Comparison of ENCODE assay signal across 1 cellular context in genomic region chr16:23148513-23149266, GRCh38.
A peak's percentile ranks its signal among the peaks of the same experiment; 100 is the strongest.
TF ChIP-seq lines count a peak whose summit lies in the region.

No MANE protein-coding gene starts in this region.

TF ChIP-seq in HepG2, 621 proteins besides CTCF, POLR2A, EP300 and RAD21 (continued from another document and continues in another):
- TF ChIP-seq FOXC1 (CRISPR knock-in tag; IDR thresholded peaks at IDR 0.05; ENCODE audit: borderline replicate concordance): no peak; the same call in none of the 2 replicates
- TF ChIP-seq DPF2 (CRISPR knock-in tag; IDR thresholded peaks at IDR 0.05; ENCODE audit: borderline replicate concordance, low read depth): 0 out of 2 replicates have a peak, but pooled peaks have one; percentile 47
- TF ChIP-seq ZNF589 (CRISPR knock-in tag; conservative IDR thresholded peaks at IDR 0.05): peak; percentile 79
- TF ChIP-seq NFYC (CRISPR knock-in tag; IDR thresholded peaks at IDR 0.05): no peak; the same call in 1 of the 2 replicates
- TF ChIP-seq, protein P1, sequence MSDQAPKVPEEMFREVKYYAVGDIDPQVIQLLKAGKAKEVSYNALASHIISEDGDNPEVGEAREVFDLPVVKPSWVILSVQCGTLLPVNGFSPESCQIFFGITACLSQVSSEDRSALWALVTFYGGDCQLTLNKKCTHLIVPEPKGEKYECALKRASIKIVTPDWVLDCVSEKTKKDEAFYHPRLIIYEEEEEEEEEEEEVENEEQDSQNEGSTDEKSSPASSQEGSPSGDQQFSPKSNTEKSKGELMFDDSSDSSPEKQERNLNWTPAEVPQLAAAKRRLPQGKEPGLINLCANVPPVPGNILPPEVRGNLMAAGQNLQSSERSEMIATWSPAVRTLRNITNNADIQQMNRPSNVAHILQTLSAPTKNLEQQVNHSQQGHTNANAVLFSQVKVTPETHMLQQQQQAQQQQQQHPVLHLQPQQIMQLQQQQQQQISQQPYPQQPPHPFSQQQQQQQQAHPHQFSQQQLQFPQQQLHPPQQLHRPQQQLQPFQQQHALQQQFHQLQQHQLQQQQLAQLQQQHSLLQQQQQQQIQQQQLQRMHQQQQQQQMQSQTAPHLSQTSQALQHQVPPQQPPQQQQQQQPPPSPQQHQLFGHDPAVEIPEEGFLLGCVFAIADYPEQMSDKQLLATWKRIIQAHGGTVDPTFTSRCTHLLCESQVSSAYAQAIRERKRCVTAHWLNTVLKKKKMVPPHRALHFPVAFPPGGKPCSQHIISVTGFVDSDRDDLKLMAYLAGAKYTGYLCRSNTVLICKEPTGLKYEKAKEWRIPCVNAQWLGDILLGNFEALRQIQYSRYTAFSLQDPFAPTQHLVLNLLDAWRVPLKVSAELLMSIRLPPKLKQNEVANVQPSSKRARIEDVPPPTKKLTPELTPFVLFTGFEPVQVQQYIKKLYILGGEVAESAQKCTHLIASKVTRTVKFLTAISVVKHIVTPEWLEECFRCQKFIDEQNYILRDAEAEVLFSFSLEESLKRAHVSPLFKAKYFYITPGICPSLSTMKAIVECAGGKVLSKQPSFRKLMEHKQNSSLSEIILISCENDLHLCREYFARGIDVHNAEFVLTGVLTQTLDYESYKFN (CRISPR knock-in tag; conservative IDR thresholded peaks at IDR 0.05): peak; percentile 47
- TF ChIP-seq HDAC1 (CRISPR knock-in tag; IDR thresholded peaks at IDR 0.05): peak; percentile 87
- TF ChIP-seq ZBTB44 (CRISPR knock-in tag; IDR thresholded peaks at IDR 0.05): no peak
- TF ChIP-seq MEIS2 (CRISPR knock-in tag; IDR thresholded peaks at IDR 0.05): peak; percentile 84; the same call in 1 of the 2 replicates
- TF ChIP-seq POLR2AphosphoS5 (IDR thresholded peaks at IDR 0.05; ENCODE audit: low read depth, low read length): 0 out of 2 replicates have a peak, but pooled peaks have one; percentile 17
- 0 out of 2 replicates have a peak, but pooled peaks have one; percentile 26 for TF ChIP-seq SNAPC2 (CRISPR knock-in tag; IDR thresholded peaks at IDR 0.05)
- no peak for TF ChIP-seq ZNF614 (CRISPR knock-in tag; IDR thresholded peaks at IDR 0.05; ENCODE audit: borderline replicate concordance)
- peak; percentile 70; the same call in 1 of the 2 replicates for TF ChIP-seq CHCHD3 (CRISPR knock-in tag; IDR thresholded peaks at IDR 0.05)
- peak; percentile 67; the same call in 1 of the 2 replicates for TF ChIP-seq ATF5 (CRISPR knock-in tag; IDR thresholded peaks at IDR 0.05; ENCODE audit: low read depth)
- TF ChIP-seq ZNF563 (CRISPR knock-in tag; IDR thresholded peaks at IDR 0.05): peak; percentile 60; the same call in 1 of the 2 replicates
- TF ChIP-seq MAFK (conservative IDR thresholded peaks at IDR 0.05 in 1 of 2, IDR thresholded peaks at IDR 0.05 in 1 of 2; ENCODE audit: low read length in 2 of 2): no peak
- TF ChIP-seq, protein P2, sequence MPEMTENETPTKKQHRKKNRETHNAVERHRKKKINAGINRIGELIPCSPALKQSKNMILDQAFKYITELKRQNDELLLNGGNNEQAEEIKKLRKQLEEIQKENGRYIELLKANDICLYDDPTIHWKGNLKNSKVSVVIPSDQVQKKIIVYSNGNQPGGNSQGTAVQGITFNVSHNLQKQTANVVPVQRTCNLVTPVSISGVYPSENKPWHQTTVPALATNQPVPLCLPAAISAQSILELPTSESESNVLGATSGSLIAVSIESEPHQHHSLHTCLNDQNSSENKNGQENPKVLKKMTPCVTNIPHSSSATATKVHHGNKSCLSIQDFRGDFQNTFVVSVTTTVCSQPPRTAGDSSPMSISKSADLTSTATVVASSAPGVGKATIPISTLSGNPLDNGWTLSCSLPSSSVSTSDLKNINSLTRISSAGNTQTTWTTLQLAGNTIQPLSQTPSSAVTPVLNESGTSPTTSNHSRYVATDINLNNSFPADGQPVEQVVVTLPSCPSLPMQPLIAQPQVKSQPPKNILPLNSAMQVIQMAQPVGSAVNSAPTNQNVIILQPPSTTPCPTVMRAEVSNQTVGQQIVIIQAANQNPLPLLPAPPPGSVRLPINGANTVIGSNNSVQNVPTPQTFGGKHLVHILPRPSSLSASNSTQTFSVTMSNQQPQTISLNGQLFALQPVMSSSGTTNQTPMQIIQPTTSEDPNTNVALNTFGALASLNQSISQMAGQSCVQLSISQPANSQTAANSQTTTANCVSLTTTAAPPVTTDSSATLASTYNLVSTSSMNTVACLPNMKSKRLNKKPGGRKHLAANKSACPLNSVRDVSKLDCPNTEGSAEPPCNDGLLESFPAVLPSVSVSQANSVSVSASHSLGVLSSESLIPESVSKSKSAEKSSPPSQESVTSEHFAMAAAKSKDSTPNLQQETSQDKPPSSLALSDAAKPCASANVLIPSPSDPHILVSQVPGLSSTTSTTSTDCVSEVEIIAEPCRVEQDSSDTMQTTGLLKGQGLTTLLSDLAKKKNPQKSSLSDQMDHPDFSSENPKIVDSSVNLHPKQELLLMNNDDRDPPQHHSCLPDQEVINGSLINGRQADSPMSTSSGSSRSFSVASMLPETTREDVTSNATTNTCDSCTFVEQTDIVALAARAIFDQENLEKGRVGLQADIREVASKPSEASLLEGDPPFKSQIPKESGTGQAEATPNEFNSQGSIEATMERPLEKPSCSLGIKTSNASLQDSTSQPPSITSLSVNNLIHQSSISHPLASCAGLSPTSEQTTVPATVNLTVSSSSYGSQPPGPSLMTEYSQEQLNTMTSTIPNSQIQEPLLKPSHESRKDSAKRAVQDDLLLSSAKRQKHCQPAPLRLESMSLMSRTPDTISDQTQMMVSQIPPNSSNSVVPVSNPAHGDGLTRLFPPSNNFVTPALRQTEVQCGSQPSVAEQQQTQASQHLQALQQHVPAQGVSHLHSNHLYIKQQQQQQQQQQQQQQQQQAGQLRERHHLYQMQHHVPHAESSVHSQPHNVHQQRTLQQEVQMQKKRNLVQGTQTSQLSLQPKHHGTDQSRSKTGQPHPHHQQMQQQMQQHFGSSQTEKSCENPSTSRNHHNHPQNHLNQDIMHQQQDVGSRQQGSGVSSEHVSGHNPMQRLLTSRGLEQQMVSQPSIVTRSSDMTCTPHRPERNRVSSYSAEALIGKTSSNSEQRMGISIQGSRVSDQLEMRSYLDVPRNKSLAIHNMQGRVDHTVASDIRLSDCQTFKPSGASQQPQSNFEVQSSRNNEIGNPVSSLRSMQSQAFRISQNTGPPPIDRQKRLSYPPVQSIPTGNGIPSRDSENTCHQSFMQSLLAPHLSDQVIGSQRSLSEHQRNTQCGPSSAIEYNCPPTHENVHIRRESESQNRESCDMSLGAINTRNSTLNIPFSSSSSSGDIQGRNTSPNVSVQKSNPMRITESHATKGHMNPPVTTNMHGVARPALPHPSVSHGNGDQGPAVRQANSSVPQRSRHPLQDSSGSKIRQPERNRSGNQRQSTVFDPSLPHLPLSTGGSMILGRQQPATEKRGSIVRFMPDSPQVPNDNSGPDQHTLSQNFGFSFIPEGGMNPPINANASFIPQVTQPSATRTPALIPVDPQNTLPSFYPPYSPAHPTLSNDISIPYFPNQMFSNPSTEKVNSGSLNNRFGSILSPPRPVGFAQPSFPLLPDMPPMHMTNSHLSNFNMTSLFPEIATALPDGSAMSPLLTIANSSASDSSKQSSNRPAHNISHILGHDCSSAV (CRISPR knock-in tag; IDR thresholded peaks at IDR 0.05; ENCODE audit: borderline replicate concordance): no peak
- TF ChIP-seq, protein P3, sequence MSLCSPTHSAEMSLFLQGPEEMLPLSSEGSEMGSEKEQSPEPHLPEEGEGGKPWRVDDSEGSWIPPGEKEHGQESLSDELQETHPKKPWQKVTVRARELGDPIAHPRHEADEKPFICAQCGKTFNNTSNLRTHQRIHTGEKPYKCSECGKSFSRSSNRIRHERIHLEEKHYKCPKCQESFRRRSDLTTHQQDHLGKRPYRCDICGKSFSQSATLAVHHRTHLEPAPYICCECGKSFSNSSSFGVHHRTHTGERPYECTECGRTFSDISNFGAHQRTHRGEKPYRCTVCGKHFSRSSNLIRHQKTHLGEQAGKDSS (CRISPR knock-in tag; IDR thresholded peaks at IDR 0.05; ENCODE audit: borderline replicate concordance, low read depth): peak; percentile 63; the same call in 1 of the 2 replicates
- peak; percentile 83 for TF ChIP-seq KLF12 (CRISPR knock-in tag; IDR thresholded peaks at IDR 0.05; ENCODE audit: borderline replicate concordance)
- peak; percentile 82; the same call in 1 of the 2 replicates for TF ChIP-seq ZNF333 (CRISPR knock-in tag; IDR thresholded peaks at IDR 0.05; ENCODE audit: borderline replicate concordance)
- peak; percentile 75; the same call in 1 of the 2 replicates for TF ChIP-seq IRF2 (CRISPR knock-in tag; IDR thresholded peaks at IDR 0.05)
- TF ChIP-seq, protein P4, sequence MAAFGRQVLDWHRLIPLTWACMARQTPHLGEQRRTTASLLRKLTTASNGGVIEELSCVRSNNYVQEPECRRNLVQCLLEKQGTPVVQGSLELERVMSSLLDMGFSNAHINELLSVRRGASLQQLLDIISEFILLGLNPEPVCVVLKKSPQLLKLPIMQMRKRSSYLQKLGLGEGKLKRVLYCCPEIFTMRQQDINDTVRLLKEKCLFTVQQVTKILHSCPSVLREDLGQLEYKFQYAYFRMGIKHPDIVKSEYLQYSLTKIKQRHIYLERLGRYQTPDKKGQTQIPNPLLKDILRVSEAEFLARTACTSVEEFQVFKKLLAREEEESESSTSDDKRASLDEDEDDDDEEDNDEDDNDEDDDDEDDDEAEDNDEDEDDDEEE (CRISPR knock-in tag; IDR thresholded peaks at IDR 0.05): peak; percentile 22; the same call in 1 of the 2 replicates
- TF ChIP-seq KAT7 (CRISPR knock-in tag; IDR thresholded peaks at IDR 0.05; ENCODE audit: borderline replicate concordance): peak; percentile 75; the same call in 1 of the 2 replicates
- TF ChIP-seq KDM1A (CRISPR knock-in tag; IDR thresholded peaks at IDR 0.05): no peak; the same call in 1 of the 2 replicates
- no peak; the same call in 1 of the 2 replicates for TF ChIP-seq ZNF878 (CRISPR knock-in tag; IDR thresholded peaks at IDR 0.05)
- peak; percentile 85; the same call in 1 of the 2 replicates for TF ChIP-seq SATB2 (CRISPR knock-in tag; IDR thresholded peaks at IDR 0.05)
- TF ChIP-seq ZNF607 (CRISPR knock-in tag; IDR thresholded peaks at IDR 0.05; ENCODE audit: borderline replicate concordance): peak; percentile 69
- TF ChIP-seq ZNF274 (CRISPR knock-in tag; IDR thresholded peaks at IDR 0.05): peak; percentile 84
- peak; percentile 92 for TF ChIP-seq CCDC6 (CRISPR knock-in tag; IDR thresholded peaks at IDR 0.05)
- TF ChIP-seq JARID2 (CRISPR knock-in tag; IDR thresholded peaks at IDR 0.05; ENCODE audit: insufficient replicate concordance): no peak
- peak; percentile 9; the same call in 1 of the 2 replicates for TF ChIP-seq FOSL2 (CRISPR knock-in tag; IDR thresholded peaks at IDR 0.05)
- peak; percentile 76 for TF ChIP-seq ZNF556 (CRISPR knock-in tag; IDR thresholded peaks at IDR 0.05; ENCODE audit: borderline replicate concordance)
- no peak for TF ChIP-seq SRSF4 (IDR thresholded peaks at IDR 0.05; ENCODE audit: low read depth, low read length, poor library complexity, severe bottlenecking)
- TF ChIP-seq, protein P5, sequence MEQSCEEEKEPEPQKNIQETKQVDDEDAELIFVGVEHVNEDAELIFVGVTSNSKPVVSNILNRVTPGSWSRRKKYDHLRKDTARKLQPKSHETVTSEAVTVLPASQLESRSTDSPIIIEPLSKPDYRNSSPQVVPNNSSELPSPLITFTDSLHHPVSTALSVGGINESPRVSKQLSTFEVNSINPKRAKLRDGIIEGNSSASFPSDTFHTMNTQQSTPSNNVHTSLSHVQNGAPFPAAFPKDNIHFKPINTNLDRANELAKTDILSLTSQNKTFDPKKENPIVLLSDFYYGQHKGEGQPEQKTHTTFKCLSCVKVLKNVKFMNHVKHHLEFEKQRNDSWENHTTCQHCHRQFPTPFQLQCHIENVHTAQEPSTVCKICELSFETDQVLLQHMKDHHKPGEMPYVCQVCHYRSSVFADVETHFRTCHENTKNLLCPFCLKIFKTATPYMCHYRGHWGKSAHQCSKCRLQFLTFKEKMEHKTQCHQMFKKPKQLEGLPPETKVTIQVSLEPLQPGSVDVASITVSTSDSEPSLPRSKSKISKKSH (CRISPR knock-in tag; IDR thresholded peaks at IDR 0.05; ENCODE audit: borderline replicate concordance): 0 out of 2 replicates have a peak, but pooled peaks have one; percentile 76
- TF ChIP-seq ZNF792 (CRISPR knock-in tag; IDR thresholded peaks at IDR 0.05): peak; percentile 54; the same call in 1 of the 2 replicates
- TF ChIP-seq ZNF557 (CRISPR knock-in tag; IDR thresholded peaks at IDR 0.05): no peak
- no peak for TF ChIP-seq ZNF296 (CRISPR knock-in tag; conservative IDR thresholded peaks at IDR 0.05)
- peak; percentile 38 for TF ChIP-seq ZNF18 (CRISPR knock-in tag; IDR thresholded peaks at IDR 0.05; ENCODE audit: insufficient replicate concordance)
- 0 out of 2 replicates have a peak, but pooled peaks have one; percentile 10 for TF ChIP-seq ZFP82 (CRISPR knock-in tag; IDR thresholded peaks at IDR 0.05; ENCODE audit: borderline replicate concordance)
